ENCODE assay signal across 9 cellular contexts in the genomic region with DNA sequence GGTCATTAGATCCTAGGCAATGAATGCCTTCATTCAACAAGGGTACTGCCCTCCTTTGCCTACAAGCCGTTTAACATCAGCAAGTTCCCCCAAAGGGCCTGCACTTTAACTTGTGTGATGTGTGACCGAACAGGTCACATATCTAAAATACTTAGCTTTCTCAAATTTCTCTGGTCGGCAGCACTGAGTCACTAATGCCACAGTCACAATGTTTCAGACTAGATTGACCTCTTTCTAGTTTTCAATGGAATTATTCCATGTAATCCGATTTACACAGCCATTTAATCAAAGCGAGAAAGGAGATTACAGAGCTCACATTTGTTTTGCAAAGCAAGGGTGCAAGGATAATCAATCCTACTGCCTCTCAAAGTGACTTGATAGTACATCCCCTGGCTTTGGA. TPM values are rescaled to one million over a fixed set of nuclear protein-coding genes. Genes with fewer than 3 reads are reported as not detected.
DNase-seq lines count a peak whose midpoint lies in the region; ATAC-seq and TF ChIP-seq lines count a peak whose summit lies in the region.
"Had no signal": no experiment of that assay in that cellular context is flagged by ENCODE, and none has a peak within 500 bp of the region (broad histone marks: within the 10 kb centered on the region; RNA-seq: fewer than 3 reads in every experiment).

No MANE protein-coding gene starts in this region.

- H3K4me3 Mint-ChIP-seq in neural crest cell: peak overlapping the region; percentile 96
- H3K4me3 Mint-ChIP-seq: activated naive CD8-positive, alpha-beta T cell had no signal

- no peaks in the 10 kb centered on the region for H3K9me3 Mint-ChIP-seq in neural crest cell

- TF ChIP-seq CTCF in epithelial cell of proximal tubule (conservative IDR thresholded peaks at IDR 0.05; ENCODE audit: low read depth, low read length) (no peak), neural crest cell (conservative IDR thresholded peaks at IDR 0.05) (no peak)

- ATAC-seq in HG02763 (IDR thresholded peaks at IDR 0.05; ENCODE audit: unreplicated experiment): no peak
- ATAC-seq in GM18511 (IDR thresholded peaks at IDR 0.05; ENCODE audit: unreplicated experiment): no peak
- ATAC-seq in GM18909 (IDR thresholded peaks at IDR 0.05; ENCODE audit: poor library complexity, unreplicated experiment): no peak

- DNase-seq in AG08395 (ENCODE audit: low spot score) (peak; percentile 11), NCI-H526 (lab: John Stamatoyannopoulos, UW) (peak; percentile 55 to 69), epithelial cell of proximal tubule (ENCODE audit: low read depth) (no peak), neural crest cell (ENCODE audit: low read depth, low spot score) (peak; percentile 8), NCI-H510A (lab: John Stamatoyannopoulos, UW) (no peak)

- no peaks in the 10 kb centered on the region for H3K36me3 Mint-ChIP-seq in neural crest cell (ENCODE audit: low read depth)
- H3K36me3 Mint-ChIP-seq: activated naive CD8-positive, alpha-beta T cell had no signal

- H3K27me3 Mint-ChIP-seq in neural crest cell (ENCODE audit: low read depth): peaks cover 10% of the 10 kb centered on the region

- H3K4me3 ChIP-seq in epithelial cell of proximal tubule (ENCODE audit: low read depth, low read length): peak overlapping the region; percentile 84

- peaks cover 49% of the 10 kb centered on the region for H3K4me1 Mint-ChIP-seq in neural crest cell

- no peak overlapping the region for H3K27ac Mint-ChIP-seq in neural crest cell (ENCODE audit: unreplicated experiment)
- H3K27ac Mint-ChIP-seq: activated naive CD8-positive, alpha-beta T cell had no signal

RNA-seq across cellular contexts. Expression of gene KITLG, which starts 2.0 kb away (rescaled TPM):
- total RNA-seq in epithelial cell of proximal tubule: 43.9 and 48.8 TPM in 2 replicates
- 6.2 and 7.0 TPM in 2 replicates for total RNA-seq in neural crest cell

Comparison
In these comparisons a context has a peak if more than half of its experiments do, and no peak if none do; other contexts are left out.
1. DNase-seq: peak in AG08395 (single experiment), NCI-H526 (2 of 2) and neural crest cell (single experiment); none in epithelial cell of proximal tubule (single experiment) and NCI-H510A (single experiment).